Comparison of ENCODE assay signal across 30 cellular contexts in genomic region chr12:1642513-1642912, GRCh38. TPM values are rescaled to one million over a fixed set of nuclear protein-coding genes. Genes with fewer than 3 reads are reported as not detected.
DNase-seq lines count a peak whose midpoint lies in the region; ATAC-seq and TF ChIP-seq lines count a peak whose summit lies in the region.
"Had no signal": no experiment of that assay in that cellular context is flagged by ENCODE, and none has a peak within 500 bp of the region (broad histone marks: within the 10 kb centered on the region; RNA-seq: fewer than 3 reads in every experiment).

No MANE protein-coding gene starts in this region.

- H3K27ac ChIP-seq in gastroesophageal sphincter (peak overlapping the region in 3 of 4 donors; percentile 2 to 59 (median 44)), parathyroid adenoma (peak overlapping the region; percentile 71)
- H3K27ac ChIP-seq: heart left ventricle, upper lobe of left lung had no signal

- H3K9ac ChIP-seq in parathyroid adenoma: no peak overlapping the region

- H3K4me3 ChIP-seq in gastroesophageal sphincter: no peak overlapping the region
- H3K4me3 ChIP-seq in parathyroid adenoma (ENCODE audit: low read depth, low read length): no peak overlapping the region
- H3K4me3 ChIP-seq: heart left ventricle, upper lobe of left lung had no signal

- peak; percentile 25 for DNase-seq in NCI-H146 (lab: John Stamatoyannopoulos, UW)
- DNase-seq in NCI-H146 treated with DMSO at 0.1 percent for 48 hours (lab: John Stamatoyannopoulos, UW; ENCODE audit: unreplicated experiment): no peak
- peak; percentile 54 for DNase-seq in NCI-H748 (lab: John Stamatoyannopoulos, UW; ENCODE audit: unreplicated experiment)
- DNase-seq in ecto neural progenitor cell (ENCODE audit: low spot score): no peak
- no peak for DNase-seq in anterior cingulate cortex (lab: John Stamatoyannopoulos, UW)
- DNase-seq: 8988T; activated CD4-positive, alpha-beta T cell treated with anti-CD3 and anti-CD28 coated beads, Interleukin-2, amount 50 U/mL, for 1 hour; activated gamma-delta T cell; activated naive CD8-positive, alpha-beta T cell treated with anti-CD3 and anti-CD28 coated beads for 36 hours; activated T-cell treated with anti-CD3 and anti-CD28 coated beads, Interleukin-2, amount 50 U/mL, for 4 hours; C1 segment of cervical spinal cord; foreskin fibroblast; HCEC 1CT; heart left ventricle; kidney; midbrain; naive thymus-derived CD8-positive, alpha-beta T cell; NCI-H187 treated with DMSO at 0.1 percent for 48 hours; NCI-H2227 treated with DMSO at 0.1 percent for 48 hours; NCI-H774; occipital lobe; RPMI8226; substantia nigra; upper lobe of left lung had no signal

- ATAC-seq in gastroesophageal sphincter: no peak
- ATAC-seq in GM18519 (IDR thresholded peaks at IDR 0.05; ENCODE audit: low FRiP score, unreplicated experiment): no peak
- ATAC-seq: activated T-cell treated with anti-CD3 and anti-CD28 coated beads, Interleukin-2, amount 50 U/mL, for 4 hours; esophagus mucosa; heart left ventricle; naive thymus-derived CD8-positive, alpha-beta T cell; stimulated activated memory B cell treated with anti-CD40 and anti-IgM and Interleukin-4, amounts not matched to agents 10 μg/mL and 1 μg/mL and 100 μg/mL, for 72 hours had no signal

- no peak for TF ChIP-seq POLR2A in gastroesophageal sphincter (IDR thresholded peaks at IDR 0.05)

- H3K4me2 ChIP-seq in parathyroid adenoma (ENCODE audit: low read length): no peak overlapping the region

- no peak overlapping the region for H2AFZ ChIP-seq in parathyroid adenoma

- WGBS in gastroesophageal sphincter (ENCODE audit: low coverage in 1 of 2), 2 donors: 47 to 88% methylated on average over 3 of the region's 7 CpGs

- H3K9me3 ChIP-seq in gastroesophageal sphincter (no peaks in the 10 kb centered on the region), parathyroid adenoma (ENCODE audit: control insufficient read depth, low read length) (no peaks in the 10 kb centered on the region)
- H3K9me3 ChIP-seq: heart left ventricle, upper lobe of left lung had no signal

- TF ChIP-seq CTCF in gastroesophageal sphincter (IDR thresholded peaks at IDR 0.05) (no peak), parathyroid adenoma (IDR thresholded peaks at IDR 0.05) (no peak)

- peaks cover 16% of the 10 kb centered on the region for H3K79me2 ChIP-seq in parathyroid adenoma

- H3K4me1 ChIP-seq in gastroesophageal sphincter (peaks cover 3 to 75% (median 14%) of the 10 kb centered on the region in 3 donors), parathyroid adenoma (peaks cover 47% of the 10 kb centered on the region)

- H3K36me3 ChIP-seq in gastroesophageal sphincter (peaks cover 0 to 42% of the 10 kb centered on the region in 2 donors), parathyroid adenoma (ENCODE audit: control insufficient read depth, insufficient read depth, low read length) (no peaks in the 10 kb centered on the region)

- no peak for TF ChIP-seq EP300 in gastroesophageal sphincter (IDR thresholded peaks at IDR 0.05)

- no peaks in the 10 kb centered on the region for H3K27me3 ChIP-seq in gastroesophageal sphincter
- H3K27me3 ChIP-seq in parathyroid adenoma (ENCODE audit: control insufficient read depth, insufficient read depth, low read length): no peaks in the 10 kb centered on the region
- H3K27me3 ChIP-seq: heart left ventricle, upper lobe of left lung had no signal

RNA-seq across cellular contexts. Expression of gene WNT5B, which starts 13.5 kb away (rescaled TPM):
- total RNA-seq in gastroesophageal sphincter: 10 to 100 TPM in 3 of 4 donors, 1 to 10 TPM in 1; 9.4 to 76.5 (median 26.3) TPM
- total RNA-seq: naive thymus-derived CD8-positive, alpha-beta T cell; pulmonary artery endothelial cell had no signal

RNA-seq across cellular contexts. Expression of gene FBXL14, which starts 48.1 kb away (rescaled TPM):
- 10 to 100 TPM; 10.9 to 16.4 (median 13.1) TPM for total RNA-seq in gastroesophageal sphincter

RNA-seq across cellular contexts. Expression of gene ADIPOR2, which starts 48.4 kb away (rescaled TPM):
- 10 to 100 TPM; 26.6 to 37.9 (median 33.4) TPM for total RNA-seq in gastroesophageal sphincter

Comparison
In these comparisons a context has a peak if more than half of its experiments do, and no peak if none do; other contexts are left out.
1. DNase-seq: peak in NCI-H146 (single experiment) and NCI-H748 (single experiment); none in NCI-H146 treated with DMSO at 0.1 percent for 48 hours (single experiment), ecto neural progenitor cell (single experiment) and anterior cingulate cortex (0 of 58).